Comparison of ENCODE assay signal across 21 cellular contexts in the genomic region with DNA sequence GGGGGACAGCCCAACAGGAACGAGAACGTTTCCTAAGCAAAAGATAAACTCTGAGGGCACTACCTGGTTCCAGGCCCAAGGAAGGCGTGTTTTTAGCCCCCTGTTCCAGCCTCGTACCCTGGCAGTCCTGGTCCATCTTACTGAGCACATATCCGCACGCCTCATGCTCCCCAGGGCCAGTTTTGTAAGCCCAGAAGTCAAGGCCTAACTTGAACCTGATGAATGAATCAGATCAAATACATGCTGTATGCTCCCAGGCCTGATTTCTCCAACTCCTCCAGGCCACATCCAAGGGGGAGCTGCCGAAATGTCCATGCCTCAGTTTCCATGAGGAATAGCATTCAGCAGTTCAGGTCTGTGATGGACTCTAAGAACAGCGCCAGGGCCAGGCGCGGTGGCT.
"Had no signal": no experiment of that assay in that cellular context is flagged by ENCODE, and none has a peak within 500 bp of the region (broad histone marks: within the 10 kb centered on the region; RNA-seq: fewer than 3 reads in every experiment).

No MANE protein-coding gene starts in this region.

- H3K27ac Mint-ChIP-seq: activated B cell treated with CpG ODN at 0.5 μM for 24 hours; activated CD4-positive, alpha-beta memory T cell treated with anti-CD3 and anti-CD28 coated beads for 36 hours; activated T-cell treated with anti-CD3 and anti-CD28 coated beads, Interleukin-2, amount 50 U/mL, for 72 hours; memory B cell; stimulated activated naive B cell treated with anti-CD40 and anti-IgM and Interleukin-4, amounts not matched to agents 10 μg/mL and 1 μg/mL and 100 μg/mL, for 72 hours had no signal

- DNase-seq: activated B cell treated with CpG ODN at 0.5 μM for 24 hours; activated CD4-positive, alpha-beta memory T cell treated with anti-CD3 and anti-CD28 coated beads for 36 hours; activated CD4-positive, alpha-beta T cell treated with anti-CD3 and anti-CD28 coated beads for 48 hours; activated gamma-delta T cell; activated naive CD4-positive, alpha-beta T cell treated with anti-CD3 and anti-CD28 coated beads, Interleukin-2, amount 50 U/mL, for 16 hours; activated T-cell treated with anti-CD3 and anti-CD28 coated beads, Interleukin-2, amount 50 U/mL, for 72 hours; central memory CD4-positive, alpha-beta T cell; esophagus squamous epithelium; hypothalamus; left cardiac atrium; naive B cell; stimulated activated CD4-positive, alpha-beta T cell treated with anti-CD3 and anti-CD28 coated beads, Interleukin-15, amount 100 ng/mL, for 24 hours; stimulated activated naive B cell treated with anti-CD40 and anti-IgM and Interleukin-4, amounts not matched to agents 10 μg/mL and 1 μg/mL and 100 μg/mL, for 72 hours; T-helper 9 cell had no signal

- H3K27me3 ChIP-seq: ascending aorta, esophagus squamous epithelium, gastrocnemius medialis, sigmoid colon, SJSA1 had no signal

- H3K4me3 Mint-ChIP-seq: activated B cell treated with CpG ODN at 0.5 μM for 24 hours; activated CD4-positive, alpha-beta memory T cell treated with anti-CD3 and anti-CD28 coated beads for 36 hours; activated T-cell treated with anti-CD3 and anti-CD28 coated beads, Interleukin-2, amount 50 U/mL, for 72 hours; memory B cell; naive B cell; neural crest cell; stimulated activated naive B cell treated with anti-CD40 and anti-IgM and Interleukin-4, amounts not matched to agents 10 μg/mL and 1 μg/mL and 100 μg/mL, for 72 hours had no signal

- H3K36me3 ChIP-seq: ascending aorta, esophagus squamous epithelium, gastrocnemius medialis, sigmoid colon, SJSA1 had no signal

- H3K4me3 ChIP-seq: ascending aorta, esophagus squamous epithelium, gastrocnemius medialis, sigmoid colon, SJSA1, smooth muscle cell had no signal

- H3K9me3 Mint-ChIP-seq: activated B cell treated with CpG ODN at 0.5 μM for 24 hours; activated CD4-positive, alpha-beta memory T cell treated with anti-CD3 and anti-CD28 coated beads for 36 hours; activated T-cell treated with anti-CD3 and anti-CD28 coated beads, Interleukin-2, amount 50 U/mL, for 72 hours; memory B cell; naive B cell; neural crest cell; stimulated activated naive B cell treated with anti-CD40 and anti-IgM and Interleukin-4, amounts not matched to agents 10 μg/mL and 1 μg/mL and 100 μg/mL, for 72 hours had no signal

- H3K27ac ChIP-seq: ascending aorta, esophagus squamous epithelium, gastrocnemius medialis, sigmoid colon, SJSA1 had no signal

- H3K9me3 ChIP-seq: ascending aorta, esophagus squamous epithelium, gastrocnemius medialis, sigmoid colon, SJSA1 had no signal

- H3K4me1 ChIP-seq: ascending aorta, esophagus squamous epithelium, sigmoid colon, SJSA1 had no signal

- H3K27me3 Mint-ChIP-seq: activated CD4-positive, alpha-beta memory T cell treated with anti-CD3 and anti-CD28 coated beads for 36 hours; stimulated activated naive B cell treated with anti-CD40 and anti-IgM and Interleukin-4, amounts not matched to agents 10 μg/mL and 1 μg/mL and 100 μg/mL, for 72 hours had no signal

- H3K4me1 Mint-ChIP-seq: activated B cell treated with CpG ODN at 0.5 μM for 24 hours, neural crest cell had no signal

- H3K36me3 Mint-ChIP-seq: activated CD4-positive, alpha-beta memory T cell treated with anti-CD3 and anti-CD28 coated beads for 36 hours; memory B cell; naive B cell; stimulated activated naive B cell treated with anti-CD40 and anti-IgM and Interleukin-4, amounts not matched to agents 10 μg/mL and 1 μg/mL and 100 μg/mL, for 72 hours had no signal

- ATAC-seq: activated T-cell treated with anti-CD3 and anti-CD28 coated beads, Interleukin-2, amount 50 U/mL, for 72 hours; gastrocnemius medialis; left cardiac atrium; stimulated activated naive B cell treated with anti-CD40 and anti-IgM and Interleukin-4, amounts not matched to agents 10 μg/mL and 1 μg/mL and 100 μg/mL, for 72 hours had no signal

- H3K4me2 ChIP-seq: smooth muscle cell had no signal
